12 cellular contexts compared by ENCODE assay signal in genomic region chr2:42192642-42193566, GRCh38. TPM values are rescaled to one million over a fixed set of nuclear protein-coding genes. Genes with fewer than 3 reads are reported as not detected.
A peak's percentile ranks its signal among the peaks of the same experiment; 100 is the strongest.
DNase-seq lines count a peak whose midpoint lies in the region; ATAC-seq, FAIRE-seq and TF ChIP-seq lines count a peak whose summit lies in the region.
"Had no signal": no experiment of that assay in that cellular context is flagged by ENCODE, and none has a peak within 500 bp of the region (broad histone marks: within the 10 kb centered on the region; RNA-seq: fewer than 3 reads in every experiment).

No MANE protein-coding gene starts in this region.

- TF ChIP-seq CTCF in A549 (IDR thresholded peaks at IDR 0.05) (no peak), HFFc6 (IDR thresholded peaks at IDR 0.05) (no peak)

- POLR2A ChIA-PET in A549 (lab: Yijun Ruan, JAX): no interaction called here

- no peak for DNase-seq in A549 (ENCODE audit: low read depth in 1 of 2, low spot score in 1 of 2)
- DNase-seq in central memory CD8-positive, alpha-beta T cell (ENCODE audit: low spot score in 2 of 2): no peak
- no peak for DNase-seq in HFFc6
- no peak for DNase-seq in NCI-H1417 treated with DMSO at 0.1 percent for 48 hours (lab: John Stamatoyannopoulos, UW)
- no peak for DNase-seq in immature natural killer cell
- DNase-seq in NCI-H748 (lab: John Stamatoyannopoulos, UW; ENCODE audit: unreplicated experiment): no peak
- DNase-seq: Kasumi-1; stimulated activated CD4-positive, alpha-beta T cell treated with anti-CD3 and anti-CD28 coated beads, Interleukin-12 subunit alpha, Interleukin-12 subunit beta, amount 100 ng/mL, for 4 hours; tibial artery had no signal

- H3K4me1 ChIP-seq in A549: peaks cover 72% of the 10 kb centered on the region

- no peak for TF ChIP-seq POLR2A in A549 (IDR thresholded peaks at IDR 0.05; ENCODE audit: low read length)

- WGBS in A549 (ENCODE audit: missing lambda C conversion rate): 44% methylated on average over 3 of the region's 3 CpGs

- peaks cover 18% of the 10 kb centered on the region for H3K36me3 Mint-ChIP-seq in central memory CD8-positive, alpha-beta T cell (ENCODE audit: insufficient read depth)
- H3K36me3 Mint-ChIP-seq in HFFc6 (ENCODE audit: low read depth): peaks cover 10% of the 10 kb centered on the region; the same call in 1 of the 2 replicates
- no peaks in the 10 kb centered on the region for H3K36me3 Mint-ChIP-seq in immature natural killer cell

- H3K9me3 ChIP-seq in A549: no peaks in the 10 kb centered on the region
- H3K9me3 ChIP-seq: tibial artery had no signal

- H3K27ac ChIP-seq in A549: peak overlapping the region; percentile 23 to 63; a peak in 4 of 6 replicates
- H3K27ac ChIP-seq: RWPE1, tibial artery had no signal

- TF ChIP-seq RAD21 in A549 (conservative IDR thresholded peaks at IDR 0.05 in 1 of 2, IDR thresholded peaks at IDR 0.05 in 1 of 2): no peak

- H3K4me2 ChIP-seq in A549: peak overlapping the region; percentile 77

- CTCF ChIA-PET in A549 (lab: Yijun Ruan, JAX): no interaction called here

- H3K9me3 Mint-ChIP-seq in central memory CD8-positive, alpha-beta T cell: no peaks in the 10 kb centered on the region
- H3K9me3 Mint-ChIP-seq in HFFc6: no peaks in the 10 kb centered on the region
- H3K9me3 Mint-ChIP-seq in immature natural killer cell: no peaks in the 10 kb centered on the region

- TF ChIP-seq EP300 in A549 (IDR thresholded peaks at IDR 0.05): no peak

- FAIRE-seq in A549 (lab: Jason Lieb, UNC): no peak

- no peak overlapping the region for H3K4me3 ChIP-seq in A549
- H3K4me3 ChIP-seq: tibial artery had no signal

- peaks cover 61% of the 10 kb centered on the region for H3K4me1 Mint-ChIP-seq in central memory CD8-positive, alpha-beta T cell
- H3K4me1 Mint-ChIP-seq in HFFc6 (ENCODE audit: low read depth) (peaks cover 52% of the 10 kb centered on the region), immature natural killer cell (peaks cover 20 to 45% of the 10 kb centered on the region in 2 donors)

- peak overlapping the region; percentile 39 for H3K4me3 Mint-ChIP-seq in central memory CD8-positive, alpha-beta T cell
- H3K4me3 Mint-ChIP-seq in HFFc6 (no peak overlapping the region), immature natural killer cell (no peak overlapping the region)

- no peaks in the 10 kb centered on the region for H3K27me3 Mint-ChIP-seq in central memory CD8-positive, alpha-beta T cell
- H3K27me3 Mint-ChIP-seq in HFFc6 (ENCODE audit: insufficient read depth) (no peaks in the 10 kb centered on the region), immature natural killer cell (ENCODE audit: low read depth in 3 of 3) (peaks cover 0 to 2% (median 0%) of the 10 kb centered on the region in 3 donors)

- no peak overlapping the region for H3K27ac Mint-ChIP-seq in central memory CD8-positive, alpha-beta T cell (ENCODE audit: low read depth)
- H3K27ac Mint-ChIP-seq in HFFc6 (no peak overlapping the region), immature natural killer cell (peak overlapping the region in 3 of 6 donors; percentile 12 to 71 (median 66))

- ATAC-seq in A549 (peak; percentile 60 to 65; a peak in 4 of 6 replicates), GM19023 (IDR thresholded peaks at IDR 0.05; ENCODE audit: unreplicated experiment) (peak; percentile 77), HG03378 (IDR thresholded peaks at IDR 0.05; ENCODE audit: unreplicated experiment) (peak; percentile 53)
- ATAC-seq in central memory CD8-positive, alpha-beta T cell (replicated peaks; ENCODE audit: extremely low read depth, poor library complexity, severe bottlenecking): peak; percentile 43

TF ChIP-seq in A549, 52 proteins besides CTCF, POLR2A, EP300 and RAD21:
- TF ChIP-seq CEBPB (IDR thresholded peaks at IDR 0.05) (0 out of 4 replicates have a peak, but pooled peaks of 1 of the 2 experiments have one; percentile 14), USF2 (IDR thresholded peaks at IDR 0.05) (no peak)

RNA-seq across cellular contexts. Expression of gene EML4, which starts 23.8 kb away (rescaled TPM):
- polyA plus RNA-seq in A549 (2011; rRNA removed) (115 and 130 TPM in 2 replicates), A549 (2017; fragmentation: RNase III; extraction: RNeasy Plus Mini Kit Qiagen cat#74134 plus additional on column Dnase treatment) (34.6 to 39.0 TPM (median 36.3 TPM) in 3 replicates), immature natural killer cell (10 to 100 TPM; 16.1 to 35.3 (median 28.9) TPM)
- 23.2 and 24.9 TPM in 2 replicates for polyA plus RNA-seq in A549 (2012; cell fraction: cytosol; rRNA removed)
- polyA plus RNA-seq in A549 (2012; cell fraction: nucleus; rRNA removed): 20.9 and 29.1 TPM in 2 replicates
- polyA minus RNA-seq in A549 (2011; rRNA and poly(A)+ RNA removed): 88.9 and 93.5 TPM in 2 replicates
- total RNA-seq in HFFc6 (2021; fragmentation: NEBNext Ultra II Directional; extraction: Animal tissue kit (Norgen Biotek cat#: 25700)): 10 to 100 TPM; 31.7 to 35.8 (median 33.6) TPM
